ENCODE assay signal across 12 cellular contexts in genomic region chr10:79438021-79438698, GRCh38. TPM values are rescaled to one million over a fixed set of nuclear protein-coding genes. Genes with fewer than 3 reads are reported as not detected.
DNase-seq lines count a peak whose midpoint lies in the region; ATAC-seq, FAIRE-seq and TF ChIP-seq lines count a peak whose summit lies in the region.
"Had no signal": no experiment of that assay in that cellular context is flagged by ENCODE, and none has a peak within 500 bp of the region (broad histone marks: within the 10 kb centered on the region; RNA-seq: fewer than 3 reads in every experiment).

No MANE protein-coding gene starts in this region.

- no peak for TF ChIP-seq POLR2A in A549 (IDR thresholded peaks at IDR 0.05; ENCODE audit: low read length)
- no peak for TF ChIP-seq POLR2A in esophagus muscularis mucosa (IDR thresholded peaks at IDR 0.05; ENCODE audit: low read depth)
- TF ChIP-seq POLR2A in ovary (IDR thresholded peaks at IDR 0.05) = no peak

- POLR2A ChIA-PET in A549 (lab: Yijun Ruan, JAX) = no interaction called here
- POLR2A ChIA-PET in PC-3 (lab: Charles Lee; ENCODE audit: unreplicated experiment) = interaction anchor here (0.7 kb wide), 1 partner anchor 23 kb away, joined by 3 read pairs; no protein-coding TSS in a partner anchor
- POLR2A ChIA-PET in activated CD8-positive, alpha-beta T cell treated with anti-CD3 and anti-CD28 coated beads, Interleukin-2, amount 10 ng/mL, durations not matched to agents 7 days and 5 days (lab: Charles Lee) = no interaction called here

- TF ChIP-seq RAD21 in A549 (conservative IDR thresholded peaks at IDR 0.05 in 1 of 2, IDR thresholded peaks at IDR 0.05 in 1 of 2) = peak; percentile 17 to 22; a peak in 1 of 5 replicates

- no peaks in the 10 kb centered on the region for H3K27me3 ChIP-seq in PC-3 (ENCODE audit: low read length)
- H3K27me3 ChIP-seq in esophagus muscularis mucosa = no peaks in the 10 kb centered on the region
- no peaks in the 10 kb centered on the region for H3K27me3 ChIP-seq in ovary

- TF ChIP-seq CTCF in A549 (IDR thresholded peaks at IDR 0.05) = no peak
- TF ChIP-seq CTCF in PC-3 (conservative IDR thresholded peaks at IDR 0.05; ENCODE audit: low read depth, low read length) = peak; percentile 96
- TF ChIP-seq CTCF in esophagus muscularis mucosa (IDR thresholded peaks at IDR 0.05) = peak; percentile 46 to 52 (median 52)
- TF ChIP-seq CTCF in ovary (IDR thresholded peaks at IDR 0.05) = no peak

- H4K20me1 ChIP-seq in PC-3 (ENCODE audit: low read length) = peaks cover 13% of the 10 kb centered on the region; the same call in 1 of the 2 replicates

- H3K9me3 Mint-ChIP-seq in activated CD8-positive, alpha-beta T cell treated with anti-CD3 and anti-CD28 coated beads, Interleukin-2, amount 10 ng/mL, durations not matched to agents 7 days and 5 days (ENCODE audit: insufficient read depth) = no peaks in the 10 kb centered on the region
- H3K9me3 Mint-ChIP-seq: activated naive CD4-positive, alpha-beta T cell treated with anti-CD3 and anti-CD28 coated beads, Interleukin-2, amount 50 U/mL, for 72 hours; stimulated activated naive CD8-positive, alpha-beta T cell treated with anti-CD3 and anti-CD28 coated beads, Interleukin-15, amount 100 ng/mL, for 72 hours had no signal

- H3K36me3 ChIP-seq in PC-3 (ENCODE audit: low read depth, low read length) = no peaks in the 10 kb centered on the region
- H3K36me3 ChIP-seq in esophagus muscularis mucosa = peaks cover 0 to 27% (median 4%) of the 10 kb centered on the region in 4 donors
- no peaks in the 10 kb centered on the region for H3K36me3 ChIP-seq in ovary

- in situ Hi-C loops in KBM-7 (cut with MboI; ENCODE audit: low pct_unique_long_range_greater_than_20kb, low sequenced_read_pairs) = no loop called here

- H3K4me2 ChIP-seq in A549 (no peak overlapping the region), PC-3 (ENCODE audit: low read length) (peak overlapping the region; percentile 61)

- H3K27ac ChIP-seq in A549 (no peak overlapping the region), PC-3 (ENCODE audit: low read length) (peak overlapping the region; percentile 82), esophagus muscularis mucosa (replicated peaks in 1 of 4) (peak overlapping the region; percentile 94 to 97 (median 96)), ovary (peak overlapping the region; percentile 31 to 88)

- WGBS in A549 (ENCODE audit: missing lambda C conversion rate) = 79% methylated on average over 16 of the region's 16 CpGs
- 62% methylated on average over 15 of the region's 16 CpGs for WGBS in esophagus muscularis mucosa
- WGBS in ovary, 3 donors = 55 to 60% (median 58%) methylated on average over 16 of the region's 16 CpGs

- H3K4me1 ChIP-seq in A549 (peaks cover 9% of the 10 kb centered on the region; the same call in 2 of the 3 replicates), PC-3 (ENCODE audit: insufficient read depth, low read length) (peaks cover 81% of the 10 kb centered on the region), esophagus muscularis mucosa (peaks cover 99 to 100% (median 100%) of the 10 kb centered on the region in 4 donors), ovary (ENCODE audit: insufficient read depth) (peaks cover 62% of the 10 kb centered on the region)

- no peak overlapping the region for H2AFZ ChIP-seq in PC-3 (ENCODE audit: low read length)

- H3K79me2 ChIP-seq in PC-3 (ENCODE audit: low read length) = peaks cover 82% of the 10 kb centered on the region

- no peaks in the 10 kb centered on the region for H3K9me2 ChIP-seq in PC-3 (replicated peaks; ENCODE audit: low read length)

- DNase-seq in A549 (ENCODE audit: low read depth in 1 of 2, low spot score in 1 of 2) = no peak
- DNase-seq in PC-3 = peak; percentile 64
- no peak for DNase-seq in esophagus muscularis mucosa (ENCODE audit: extremely low spot score)
- peak in 3 of 5 donors; percentile 15 to 46 (median 41) for DNase-seq in ovary
- no peak for DNase-seq in activated CD8-positive, alpha-beta T cell treated with anti-CD3 and anti-CD28 coated beads, Interleukin-2, amount 10 ng/mL, durations not matched to agents 7 days and 5 days
- DNase-seq in KBM-7 = no peak
- no peak for DNase-seq in NOMO-1 (lab: John Stamatoyannopoulos, UW; ENCODE audit: unreplicated experiment in 2 of 2)
- DNase-seq: stimulated activated naive CD8-positive, alpha-beta T cell treated with anti-CD3 and anti-CD28 coated beads, Interleukin-15, amount 100 ng/mL, for 72 hours had no signal

- H3K27ac Mint-ChIP-seq in activated CD8-positive, alpha-beta T cell treated with anti-CD3 and anti-CD28 coated beads, Interleukin-2, amount 10 ng/mL, durations not matched to agents 7 days and 5 days = no peak overlapping the region
- H3K27ac Mint-ChIP-seq: activated naive CD4-positive, alpha-beta T cell treated with anti-CD3 and anti-CD28 coated beads, Interleukin-2, amount 50 U/mL, for 72 hours; stimulated activated naive CD8-positive, alpha-beta T cell treated with anti-CD3 and anti-CD28 coated beads, Interleukin-15, amount 100 ng/mL, for 72 hours had no signal

- H3K9me3 ChIP-seq in A549 (no peaks in the 10 kb centered on the region), PC-3 (ENCODE audit: low read length) (no peaks in the 10 kb centered on the region), esophagus muscularis mucosa (no peaks in the 10 kb centered on the region), ovary (no peaks in the 10 kb centered on the region)

- H3K4me3 ChIP-seq in A549 = no peak overlapping the region
- H3K4me3 ChIP-seq in PC-3 (ENCODE audit: low read length) = no peak overlapping the region
- peak overlapping the region in 2 of 4 donors; percentile 10 to 34 for H3K4me3 ChIP-seq in esophagus muscularis mucosa
- H3K4me3 ChIP-seq in ovary = no peak overlapping the region

- CTCF ChIA-PET in A549 (lab: Yijun Ruan, JAX) = interaction anchor here (1.1 to 1.7 kb wide), 4 partner anchors 30 to 65 kb away, joined by 3 to 5 read pairs (median 4); no protein-coding TSS in a partner anchor
- CTCF ChIA-PET in PC-3 (lab: Charles Lee) = interaction anchor here (0.5 to 1.5 kb wide), 4 partner anchors 33 to 64 kb away, joined by 3 to 10 read pairs (median 3); no protein-coding TSS in a partner anchor
- CTCF ChIA-PET in activated CD8-positive, alpha-beta T cell treated with anti-CD3 and anti-CD28 coated beads, Interleukin-2, amount 10 ng/mL, durations not matched to agents 7 days and 5 days (lab: Charles Lee) = no interaction called here

- H3K9ac ChIP-seq in PC-3 (ENCODE audit: low read length) = no peak overlapping the region

- peaks cover 13% of the 10 kb centered on the region for H3K4me1 Mint-ChIP-seq in activated CD8-positive, alpha-beta T cell treated with anti-CD3 and anti-CD28 coated beads, Interleukin-2, amount 10 ng/mL, durations not matched to agents 7 days and 5 days (ENCODE audit: low read depth)

- H3K27me3 Mint-ChIP-seq in activated CD8-positive, alpha-beta T cell treated with anti-CD3 and anti-CD28 coated beads, Interleukin-2, amount 10 ng/mL, durations not matched to agents 7 days and 5 days (ENCODE audit: low read depth) = peaks cover 7% of the 10 kb centered on the region

- intact Hi-C loops in PC-3 (cut with micrococcal nuclease) (no loop called here), esophagus muscularis mucosa (cut with DNase I) (no loop called here), ovary (cut with DNase I) (no loop called here)

- no TSS peak for BruUV-seq in PC-3 (replicated peaks; lab: Mats Ljungman, UMichigan)

- TF ChIP-seq EP300 in A549 (IDR thresholded peaks at IDR 0.05) (no peak), esophagus muscularis mucosa (IDR thresholded peaks at IDR 0.05) (no peak), ovary (IDR thresholded peaks at IDR 0.05) (no peak)

- peaks cover 8% of the 10 kb centered on the region for H3F3A ChIP-seq in PC-3 (ENCODE audit: low read length, unreplicated experiment)

- no peak overlapping the region for H3K4me3 Mint-ChIP-seq in activated CD8-positive, alpha-beta T cell treated with anti-CD3 and anti-CD28 coated beads, Interleukin-2, amount 10 ng/mL, durations not matched to agents 7 days and 5 days
- H3K4me3 Mint-ChIP-seq: CD14-positive monocyte; stimulated activated naive CD8-positive, alpha-beta T cell treated with anti-CD3 and anti-CD28 coated beads, Interleukin-15, amount 100 ng/mL, for 72 hours had no signal

- H3K36me3 Mint-ChIP-seq in activated CD8-positive, alpha-beta T cell treated with anti-CD3 and anti-CD28 coated beads, Interleukin-2, amount 10 ng/mL, durations not matched to agents 7 days and 5 days (ENCODE audit: low read depth) = no peaks in the 10 kb centered on the region
- H3K36me3 Mint-ChIP-seq: activated naive CD4-positive, alpha-beta T cell treated with anti-CD3 and anti-CD28 coated beads, Interleukin-2, amount 50 U/mL, for 72 hours had no signal

- no peak for FAIRE-seq in A549 (lab: Jason Lieb, UNC)
- FAIRE-seq: GM12892 had no signal

- ATAC-seq in A549 = peak; percentile 53 to 66; a peak in 3 of 6 replicates
- ATAC-seq in PC-3 = peak; percentile 2; the same call in 1 of the 2 replicates
- ATAC-seq in activated CD8-positive, alpha-beta T cell treated with anti-CD3 and anti-CD28 coated beads, Interleukin-2, amount 10 ng/mL, durations not matched to agents 7 days and 5 days = no peak
- no peak for ATAC-seq in GM21576 (IDR thresholded peaks at IDR 0.05; ENCODE audit: unreplicated experiment)
- ATAC-seq: activated naive CD4-positive, alpha-beta T cell treated with anti-CD3 and anti-CD28 coated beads, Interleukin-2, amount 50 U/mL, for 72 hours; stimulated activated naive CD8-positive, alpha-beta T cell treated with anti-CD3 and anti-CD28 coated beads, Interleukin-15, amount 100 ng/mL, for 72 hours had no signal

TF ChIP-seq in A549, 52 proteins besides CTCF, POLR2A, EP300 and RAD21 (continues in another document):
- TF ChIP-seq FOSL2 (IDR thresholded peaks at IDR 0.05) (no peak), FOSL2 (CRISPR knock-in tag; IDR thresholded peaks at IDR 0.05) (no peak), SREBF2 (IDR thresholded peaks at IDR 0.05) (no peak), HOXA7 (CRISPR knock-in tag; IDR thresholded peaks at IDR 0.05) (no peak)

RNA-seq across cellular contexts. Expression of gene ZCCHC24, which starts 7.3 kb away (rescaled TPM):
- 2.4 and 2.7 TPM in 2 replicates for polyA plus RNA-seq in A549 (2011; rRNA removed)
- polyA plus RNA-seq in A549 (2012; cell fraction: cytosol; rRNA removed) = 1.6 and 2.6 TPM in 2 replicates
- 1.9 and 2.6 TPM in 2 replicates for polyA plus RNA-seq in A549 (2012; cell fraction: nucleus; rRNA removed)
- 3.9 to 4.7 TPM (median 4.2 TPM) in 3 replicates for polyA plus RNA-seq in A549 (2017; fragmentation: RNase III; extraction: RNeasy Plus Mini Kit Qiagen cat#74134 plus additional on column Dnase treatment)
- 3.3 and 4.0 TPM in 2 replicates for polyA minus RNA-seq in A549 (2011; rRNA and poly(A)+ RNA removed)
- 32.9 and 40.7 TPM in 2 replicates for total RNA-seq in PC-3 (2014; rRNA removed)
- total RNA-seq in esophagus muscularis mucosa = 100 to 1,000 TPM; 100 to 156 (median 120) TPM
- total RNA-seq in ovary = 10 to 100 TPM; 21.6 to 92.1 (median 72.0) TPM
- polyA plus RNA-seq in ovary = 10 to 100 TPM; 33.5 to 35.9 TPM
- total RNA-seq in activated CD8-positive, alpha-beta T cell treated with anti-CD3 and anti-CD28 coated beads, Interleukin-2, amount 10 ng/mL, durations not matched to agents 7 days and 5 days = 1 to 10 TPM; 1.7 to 1.8 TPM

Comparison
In these comparisons a context has a peak if more than half of its experiments do, and no peak if none do; other contexts are left out.
1. ATAC-seq: peak in A549 (2 of 2) and PC-3 (single experiment); none in activated CD8-positive, alpha-beta T cell treated with anti-CD3 and anti-CD28 coated beads, Interleukin-2, amount 10 ng/mL, durations not matched to agents 7 days and 5 days (single experiment) and GM21576 (single experiment).
2. DNase-seq: peak in PC-3 (single experiment) and ovary (3 of 5); none in A549 (0 of 2), esophagus muscularis mucosa (single experiment), activated CD8-positive, alpha-beta T cell treated with anti-CD3 and anti-CD28 coated beads, Interleukin-2, amount 10 ng/mL, durations not matched to agents 7 days and 5 days (single experiment), KBM-7 (single experiment) and NOMO-1 (0 of 2).
3. H3K27ac ChIP-seq: peak in PC-3 (single experiment), esophagus muscularis mucosa (4 of 4) and ovary (2 of 2); none in A549 (0 of 2).
4. CTCF ChIP-seq: peak in PC-3 (single experiment) and esophagus muscularis mucosa (3 of 3); none in A549 (single experiment) and ovary (0 of 3).
5. RNA of gene ZCCHC24, which starts 7.3 kb away (total RNA-seq): 100 to 156 TPM in esophagus muscularis mucosa, 21.6 to 92.1 TPM in ovary and 32.9 to 40.7 TPM in PC-3; 1.7 to 1.8 TPM in activated CD8-positive, alpha-beta T cell treated with anti-CD3 and anti-CD28 coated beads, Interleukin-2, amount 10 ng/mL, durations not matched to agents 7 days and 5 days; every median in the first group is over 4 times any median in the second.